ENCODE assay signal across 8 cellular contexts in genomic region chrX:13688772-13689518, GRCh38. TPM values are rescaled to one million over a fixed set of nuclear protein-coding genes. Genes with fewer than 3 reads are reported as not detected.
DNase-seq lines count a peak whose midpoint lies in the region; ATAC-seq, FAIRE-seq and TF ChIP-seq lines count a peak whose summit lies in the region.

Gene RAB9A, plus strand, starts transcription at chrX:13689128. Its CDS starts 19,619 bp downstream, at chrX:13708747.

- H3K9me3 ChIP-seq in ectodermal cell (ENCODE audit: control insufficient read depth, low read length) = no peaks in the 10 kb centered on the region

- H3K4me3 Mint-ChIP-seq in activated CD8-positive, alpha-beta T cell treated with anti-CD3 and anti-CD28 coated beads, Interleukin-2, amount 10 ng/mL, durations not matched to agents 7 days and 5 days = peak within 1 kb of the TSS; percentile 75

- no peaks in the 10 kb centered on the region for H3K9me3 Mint-ChIP-seq in activated CD8-positive, alpha-beta T cell treated with anti-CD3 and anti-CD28 coated beads, Interleukin-2, amount 10 ng/mL, durations not matched to agents 7 days and 5 days (ENCODE audit: insufficient read depth)

- peak within 1 kb of the TSS; percentile 56 for H3K27ac ChIP-seq in ectodermal cell (ENCODE audit: insufficient read depth, low read depth, low read length, poor library complexity, severe bottlenecking)

- peaks cover 8% of the 10 kb centered on the region for H3K36me3 Mint-ChIP-seq in activated CD8-positive, alpha-beta T cell treated with anti-CD3 and anti-CD28 coated beads, Interleukin-2, amount 10 ng/mL, durations not matched to agents 7 days and 5 days (ENCODE audit: low read depth)

- ATAC-seq in HG03460 (IDR thresholded peaks at IDR 0.05; ENCODE audit: unreplicated experiment) = peak; percentile 58
- ATAC-seq in activated CD8-positive, alpha-beta T cell treated with anti-CD3 and anti-CD28 coated beads, Interleukin-2, amount 10 ng/mL, durations not matched to agents 7 days and 5 days = peak; percentile 96

- H3K27me3 ChIP-seq in BJ (ENCODE audit: control insufficient read depth, insufficient read depth, low read length) (no peaks in the 10 kb centered on the region), ectodermal cell (ENCODE audit: control insufficient read depth, insufficient read depth, low read length, poor library complexity, severe bottlenecking) (peaks cover 4% of the 10 kb centered on the region)

- peaks cover 5% of the 10 kb centered on the region for H3K4me1 ChIP-seq in ectodermal cell (ENCODE audit: control insufficient read depth, insufficient read depth, low read length)

- CTCF ChIA-PET in BJ (lab: Yijun Ruan, JAX) = no interaction called here
- CTCF ChIA-PET in activated CD8-positive, alpha-beta T cell treated with anti-CD3 and anti-CD28 coated beads, Interleukin-2, amount 10 ng/mL, durations not matched to agents 7 days and 5 days (lab: Charles Lee) = interaction anchor here (1.0 to 1.4 kb wide), 3 partner anchors 19 to 182 kb away, joined by 3 to 5 read pairs (median 4); no protein-coding TSS in a partner anchor

- H3K4me1 Mint-ChIP-seq in activated CD8-positive, alpha-beta T cell treated with anti-CD3 and anti-CD28 coated beads, Interleukin-2, amount 10 ng/mL, durations not matched to agents 7 days and 5 days (ENCODE audit: low read depth) = peaks cover 47% of the 10 kb centered on the region

- no peak for DNase-seq in BJ (ENCODE audit: low read depth)
- peak; percentile 17 for DNase-seq in GM19239 (ENCODE audit: insufficient read length, low spot score)
- peak; percentile 48 for DNase-seq in NCI-H82 treated with DMSO at 0.1 percent for 48 hours (lab: John Stamatoyannopoulos, UW; ENCODE audit: unreplicated experiment)
- peak; percentile 78 for DNase-seq in activated CD8-positive, alpha-beta T cell treated with anti-CD3 and anti-CD28 coated beads, Interleukin-2, amount 10 ng/mL, durations not matched to agents 7 days and 5 days
- DNase-seq in lung microvascular endothelial cell (ENCODE audit: low read depth in 2 of 2) = peak; percentile 75 to 81
- peak; percentile 63 to 76 (median 69) for DNase-seq in stimulated activated CD4-positive, alpha-beta T cell treated with anti-CD3 and anti-CD28 coated beads, TNF-alpha, amount 100 ng/mL, for 48 hours (ENCODE audit: low read depth in 3 of 3)

- peak within 1 kb of the TSS; percentile 81 for H3K27ac Mint-ChIP-seq in activated CD8-positive, alpha-beta T cell treated with anti-CD3 and anti-CD28 coated beads, Interleukin-2, amount 10 ng/mL, durations not matched to agents 7 days and 5 days

- POLR2A ChIA-PET in BJ (lab: Charles Lee) = no interaction called here
- POLR2A ChIA-PET in activated CD8-positive, alpha-beta T cell treated with anti-CD3 and anti-CD28 coated beads, Interleukin-2, amount 10 ng/mL, durations not matched to agents 7 days and 5 days (lab: Charles Lee) = interaction anchor here (1.0 to 2.4 kb wide), 5 partner anchors 20 to 341 kb away, joined by 4 to 18 read pairs (median 4); partner anchors contain the start of genes GEMIN8, OFD1, TCEANC and TRAPPC2

- TF ChIP-seq CTCF in BJ (IDR thresholded peaks at IDR 0.05; ENCODE audit: insufficient read depth, low read depth, low read length) = no peak

- H3K4me3 ChIP-seq in BJ (ENCODE audit: low read depth, low read length) (peak within 1 kb of the TSS; percentile 76), ectodermal cell (ENCODE audit: insufficient read depth, low read depth, low read length) (peak within 1 kb of the TSS; percentile 54)

- FAIRE-seq in GM19239 (lab: Jason Lieb, UNC) = peak; percentile 94

- H3K27me3 Mint-ChIP-seq in activated CD8-positive, alpha-beta T cell treated with anti-CD3 and anti-CD28 coated beads, Interleukin-2, amount 10 ng/mL, durations not matched to agents 7 days and 5 days (ENCODE audit: low read depth) = no peaks in the 10 kb centered on the region

- 0 to 1% methylated on average over 67 of the region's 67 CpGs for WGBS in ectodermal cell, 2 experiments

- H3K36me3 ChIP-seq in BJ (ENCODE audit: control insufficient read depth, insufficient read depth, low read length) (peaks cover 2% of the 10 kb centered on the region; the same call in 1 of the 2 replicates), ectodermal cell (ENCODE audit: control insufficient read depth, insufficient read depth, low read length) (no peaks in the 10 kb centered on the region)

RNA-seq across cellular contexts. Expression of gene RAB9A, which starts in this region (rescaled TPM):
- 9.8 and 24.0 TPM in 2 replicates for polyA plus RNA-seq in BJ (2011; rRNA removed)
- polyA minus RNA-seq in BJ (2011; rRNA and poly(A)+ RNA removed) = 3.6 and 4.9 TPM in 2 replicates
- total RNA-seq in activated CD8-positive, alpha-beta T cell treated with anti-CD3 and anti-CD28 coated beads, Interleukin-2, amount 10 ng/mL, durations not matched to agents 7 days and 5 days = 10 to 100 TPM; 10.6 to 11.2 TPM
- 20.9 TPM for polyA plus RNA-seq in ectodermal cell (2013, experiment 1 of 4)
- polyA plus RNA-seq in ectodermal cell (2013, experiment 2 of 4) = 23.8 TPM
- polyA plus RNA-seq in ectodermal cell (2013, experiment 3 of 4) = 21.4 TPM
- polyA plus RNA-seq in ectodermal cell (2013, experiment 4 of 4) = 23.6 TPM
- total RNA-seq in lung microvascular endothelial cell = 14.4 and 17.5 TPM in 2 replicates
